8 cellular contexts compared by ENCODE assay signal in the genomic region with DNA sequence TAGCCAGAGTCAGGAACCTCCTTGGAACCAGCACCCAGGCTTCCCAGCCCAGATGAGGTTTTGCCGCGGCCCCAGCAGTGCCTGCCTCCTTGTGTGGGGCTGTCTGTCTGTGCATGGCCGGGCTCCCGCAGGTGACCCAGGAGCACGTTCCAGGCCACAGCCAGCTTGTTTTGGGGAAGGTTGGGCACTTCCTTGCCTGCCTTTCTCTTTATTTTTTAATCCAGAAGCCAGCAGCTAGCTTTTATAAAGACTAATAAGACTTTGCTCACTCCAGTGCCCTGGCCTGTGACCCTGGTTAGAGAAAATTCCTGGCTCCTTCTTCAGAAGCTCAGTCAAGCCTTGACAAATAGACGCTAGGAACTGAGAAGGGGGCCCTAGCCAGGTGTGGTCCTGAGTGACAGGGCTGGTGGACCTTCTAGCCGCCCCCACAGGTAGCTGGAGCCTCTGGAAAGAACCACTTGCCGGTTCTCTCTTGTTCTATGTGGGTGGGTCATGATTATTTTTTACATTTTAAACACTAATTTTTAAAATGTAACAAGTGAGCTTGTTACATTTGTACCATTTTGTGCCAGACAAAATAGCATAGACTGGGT. TPM values are rescaled to one million over a fixed set of nuclear protein-coding genes. Genes with fewer than 3 reads are reported as not detected.
DNase-seq lines count a peak whose midpoint lies in the region; ATAC-seq and TF ChIP-seq lines count a peak whose summit lies in the region.

No MANE protein-coding gene starts in this region.

- peak; percentile 35 for TF ChIP-seq CTCF in VCaP (conservative IDR thresholded peaks at IDR 0.05)
- TF ChIP-seq CTCF in hepatocyte (IDR thresholded peaks at IDR 0.05; ENCODE audit: poor library complexity), result no peak
- TF ChIP-seq CTCF in foreskin keratinocyte (conservative IDR thresholded peaks at IDR 0.05), result no peak

- peak overlapping the region; percentile 94 for H3K27ac Mint-ChIP-seq in stimulated activated effector memory CD8-positive, alpha-beta T cell treated with anti-CD3 and anti-CD28 coated beads, Interleukin-12 subunit alpha, Interleukin-12 subunit beta, amount 100 ng/mL, for 72 hours

- H3K9me2 ChIP-seq in hepatocyte (replicated peaks; ENCODE audit: insufficient read depth), result no peaks in the 10 kb centered on the region

- peaks cover 13% of the 10 kb centered on the region for H3K36me3 Mint-ChIP-seq in stimulated activated effector memory CD8-positive, alpha-beta T cell treated with anti-CD3 and anti-CD28 coated beads, Interleukin-12 subunit alpha, Interleukin-12 subunit beta, amount 100 ng/mL, for 72 hours

- H3K9me3 ChIP-seq in hepatocyte (ENCODE audit: low read depth), result no peaks in the 10 kb centered on the region

- H3K4me1 ChIP-seq in hepatocyte (ENCODE audit: insufficient read depth) (peaks cover 7% of the 10 kb centered on the region), foreskin keratinocyte (no peaks in the 10 kb centered on the region)

- no peaks in the 10 kb centered on the region for H4K20me1 ChIP-seq in hepatocyte (ENCODE audit: insufficient read depth, poor library complexity, severe bottlenecking)

- ATAC-seq in stimulated activated effector memory CD8-positive, alpha-beta T cell treated with anti-CD3 and anti-CD28 coated beads, Interleukin-12 subunit alpha, Interleukin-12 subunit beta, amount 100 ng/mL, for 72 hours, result no peak
- no peak for ATAC-seq in HG02973 (IDR thresholded peaks at IDR 0.05; ENCODE audit: unreplicated experiment)
- no peak for ATAC-seq in foreskin keratinocyte

- H3K4me3 Mint-ChIP-seq in stimulated activated effector memory CD8-positive, alpha-beta T cell treated with anti-CD3 and anti-CD28 coated beads, Interleukin-12 subunit alpha, Interleukin-12 subunit beta, amount 100 ng/mL, for 72 hours, result peak overlapping the region; percentile 97

- H2AFZ ChIP-seq in hepatocyte, result peak overlapping the region; percentile 91

- WGBS in hepatocyte (ENCODE audit: low lambda C conversion rate, missing lambda C conversion rate), result 45% methylated on average over 8 of the region's 8 CpGs

- H3K36me3 ChIP-seq in H7 (replicated peaks; ENCODE audit: control insufficient read depth, insufficient read depth, low read length) (peaks cover 4% of the 10 kb centered on the region; the same call in 1 of the 2 replicates), hepatocyte (replicated peaks; ENCODE audit: insufficient read depth, low read depth) (no peaks in the 10 kb centered on the region)

- no peaks in the 10 kb centered on the region for H3K9me3 Mint-ChIP-seq in stimulated activated effector memory CD8-positive, alpha-beta T cell treated with anti-CD3 and anti-CD28 coated beads, Interleukin-12 subunit alpha, Interleukin-12 subunit beta, amount 100 ng/mL, for 72 hours

- H3K4me3 ChIP-seq in H7 (ENCODE audit: insufficient read depth, low read depth, low read length) (peak overlapping the region; percentile 80), hepatocyte (no peak overlapping the region)

- no peaks in the 10 kb centered on the region for H3K27me3 ChIP-seq in H7 (ENCODE audit: control insufficient read depth, insufficient read depth, low read length)
- H3K27me3 ChIP-seq in hepatocyte, result no peaks in the 10 kb centered on the region
- peaks cover 10% of the 10 kb centered on the region for H3K27me3 ChIP-seq in foreskin keratinocyte

- peak overlapping the region; percentile 90 for H3K4me2 ChIP-seq in hepatocyte

- H3K4me1 Mint-ChIP-seq in stimulated activated effector memory CD8-positive, alpha-beta T cell treated with anti-CD3 and anti-CD28 coated beads, Interleukin-12 subunit alpha, Interleukin-12 subunit beta, amount 100 ng/mL, for 72 hours, result peaks cover 38% of the 10 kb centered on the region

- peak overlapping the region; percentile 81 for H3K27ac ChIP-seq in VCaP
- H3K27ac ChIP-seq in hepatocyte, result peak overlapping the region; percentile 43
- H3K27ac ChIP-seq in foreskin keratinocyte, result no peak overlapping the region

- H3K79me2 ChIP-seq in hepatocyte, result peaks cover 10% of the 10 kb centered on the region

- DNase-seq in H7, result peak; percentile 64
- DNase-seq in hepatocyte (ENCODE audit: low spot score), result no peak
- no peak for DNase-seq in stimulated activated effector memory CD8-positive, alpha-beta T cell treated with anti-CD3 and anti-CD28 coated beads, Interleukin-12 subunit alpha, Interleukin-12 subunit beta, amount 100 ng/mL, for 72 hours (ENCODE audit: low spot score in 2 of 2)
- DNase-seq in iPS-NIHi11 (ENCODE audit: low spot score), result no peak
- no peak for DNase-seq in stimulated activated CD4-positive, alpha-beta T cell treated with anti-CD3 and anti-CD28 coated beads, Interleukin-4, amount 100 ng/mL, for 1 hour
- DNase-seq in foreskin keratinocyte, result no peak

RNA-seq across cellular contexts. Expression of a gene that starts 0.8 kb away (rescaled TPM):
- total RNA-seq in H7 (2014; rRNA removed; shearing (Covaris generic)), result 5.2 and 6.9 TPM in 2 replicates
- total RNA-seq in hepatocyte (8.4 and 11.4 TPM in 2 replicates), foreskin keratinocyte (0.71 and 0.74 TPM in 2 replicates)
- polyA plus RNA-seq in hepatocyte (11.3 and 12.0 TPM in 2 replicates), foreskin keratinocyte (0.45 and 0.96 TPM in 2 replicates)
